1 cellular context compared by ENCODE assay signal in genomic region chr10:71850745-71851629, GRCh38.
TF ChIP-seq lines count a peak whose summit lies in the region.

Gene PSAP (minus strand): TSS chr10:71851251. CDS start chr10:71851221, 30 bp downstream.

TF ChIP-seq in HepG2, 621 proteins besides CTCF, POLR2A, EP300 and RAD21 (continued from another document and continues in another):
- 0 out of 2 replicates have a peak, but pooled peaks have one; percentile 72 for TF ChIP-seq CCDC6 (CRISPR knock-in tag; IDR thresholded peaks at IDR 0.05)
- TF ChIP-seq ZHX2 (IDR thresholded peaks at IDR 0.05; ENCODE audit: low read depth): peak; percentile 35; the same call in 1 of the 2 replicates
- TF ChIP-seq ZHX2 (CRISPR knock-in tag; IDR thresholded peaks at IDR 0.05; ENCODE audit: borderline replicate concordance): no peak; the same call in 1 of the 2 replicates
- TF ChIP-seq ZNF274 (CRISPR knock-in tag; IDR thresholded peaks at IDR 0.05): peak; percentile 86
- TF ChIP-seq ZFP91 (CRISPR knock-in tag; IDR thresholded peaks at IDR 0.05; ENCODE audit: borderline replicate concordance): peak; percentile 92
- no peak for TF ChIP-seq BCLAF1 (IDR thresholded peaks at IDR 0.05)
- peak; percentile 81; the same call in 1 of the 2 replicates for TF ChIP-seq HNF1B (CRISPR knock-in tag; IDR thresholded peaks at IDR 0.05)
- peak; percentile 54; the same call in 1 of the 2 replicates for TF ChIP-seq SP2 (CRISPR knock-in tag; IDR thresholded peaks at IDR 0.05)
- TF ChIP-seq ARNTL (CRISPR knock-in tag; IDR thresholded peaks at IDR 0.05): peak; percentile 85
- no peak for TF ChIP-seq JUND (CRISPR knock-in tag; IDR thresholded peaks at IDR 0.05)
- TF ChIP-seq ZNF142 (CRISPR knock-in tag; IDR thresholded peaks at IDR 0.05): peak; percentile 30; the same call in 1 of the 2 replicates
- TF ChIP-seq ZBTB7A (CRISPR knock-in tag; IDR thresholded peaks at IDR 0.05): peak; percentile 90
- TF ChIP-seq ZNF800 (CRISPR knock-in tag; IDR thresholded peaks at IDR 0.05): no peak
- TF ChIP-seq ZNF616 (CRISPR knock-in tag; IDR thresholded peaks at IDR 0.05; ENCODE audit: low read depth): no peak; the same call in 1 of the 2 replicates
- no peak for TF ChIP-seq CBX5 (CRISPR knock-in tag; IDR thresholded peaks at IDR 0.05; ENCODE audit: borderline replicate concordance)
- peak; percentile 22; the same call in 1 of the 2 replicates for TF ChIP-seq MIER2 (CRISPR knock-in tag; IDR thresholded peaks at IDR 0.05)
- TF ChIP-seq ZNF639 (CRISPR knock-in tag; conservative IDR thresholded peaks at IDR 0.05): no peak
- TF ChIP-seq ZMYM3 (CRISPR knock-in tag; IDR thresholded peaks at IDR 0.05): peak; percentile 71
- TF ChIP-seq ZNF564 (CRISPR knock-in tag; IDR thresholded peaks at IDR 0.05): 0 out of 2 replicates have a peak, but pooled peaks have one; percentile 30
- TF ChIP-seq FOXJ3 (CRISPR knock-in tag; IDR thresholded peaks at IDR 0.05; ENCODE audit: borderline replicate concordance): peak; percentile 17; the same call in 1 of the 2 replicates
- TF ChIP-seq REXO4 (CRISPR knock-in tag; IDR thresholded peaks at IDR 0.05; ENCODE audit: borderline replicate concordance): no peak
- TF ChIP-seq ZNF335 (CRISPR knock-in tag; IDR thresholded peaks at IDR 0.05): peak; percentile 53; the same call in 1 of the 2 replicates
- 0 out of 2 replicates have a peak, but pooled peaks have one; percentile 67 for TF ChIP-seq ATF6 (CRISPR knock-in tag; conservative IDR thresholded peaks at IDR 0.05)
- TF ChIP-seq ZNF414 (CRISPR knock-in tag; IDR thresholded peaks at IDR 0.05): no peak
- TF ChIP-seq NR3C1 (CRISPR knock-in tag; IDR thresholded peaks at IDR 0.05): no peak
- no peak for TF ChIP-seq ZNF101 (CRISPR knock-in tag; IDR thresholded peaks at IDR 0.05; ENCODE audit: borderline replicate concordance, low read depth)
- TF ChIP-seq THYN1 (CRISPR knock-in tag; IDR thresholded peaks at IDR 0.05; ENCODE audit: borderline replicate concordance, low read depth): no peak
- no peak for TF ChIP-seq SP1 (IDR thresholded peaks at IDR 0.05)
- TF ChIP-seq SP1 (CRISPR knock-in tag; IDR thresholded peaks at IDR 0.05): peak; percentile 60
